ENCODE assay signal across 8 cellular contexts in the genomic region with DNA sequence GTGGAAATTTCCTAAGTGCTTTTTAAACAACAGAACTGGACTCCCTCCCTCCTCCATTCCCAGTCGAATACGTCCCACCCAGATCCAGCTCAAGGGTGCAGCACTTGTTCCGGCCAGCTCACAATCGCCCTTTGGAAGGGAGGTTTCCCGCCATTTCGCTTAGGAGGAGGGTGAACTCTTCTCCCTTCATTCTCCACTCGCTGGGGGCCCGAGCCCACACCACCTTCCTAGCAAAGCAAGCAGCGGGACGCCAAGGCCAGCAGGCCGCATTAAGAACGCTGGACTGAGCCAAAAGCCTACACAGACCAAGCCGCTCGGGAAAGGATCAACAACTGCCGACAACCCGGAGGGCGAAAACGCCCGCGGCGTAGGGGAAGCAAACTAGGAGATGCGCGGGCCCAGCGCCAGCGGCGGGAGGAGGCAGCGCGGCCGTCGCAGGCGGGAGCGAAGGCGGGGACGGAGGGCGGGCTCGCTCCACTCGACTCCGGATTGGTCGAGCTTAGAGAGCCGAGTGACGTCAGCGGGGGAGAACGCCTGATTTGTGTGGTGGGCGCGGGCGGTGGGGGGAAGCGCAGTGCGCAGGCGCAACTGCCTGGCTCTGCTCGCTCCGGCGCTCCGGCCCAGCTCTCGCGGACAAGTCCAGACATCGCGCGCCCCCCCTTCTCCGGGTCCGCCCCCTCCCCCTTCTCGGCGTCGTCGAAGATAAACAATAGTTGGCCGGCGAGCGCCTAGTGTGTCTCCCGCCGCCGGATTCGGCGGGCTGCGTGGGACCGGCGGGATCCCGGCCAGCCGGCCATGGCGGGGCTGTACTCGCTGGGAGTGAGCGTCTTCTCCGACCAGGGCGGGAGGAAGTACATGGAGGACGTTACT. TPM values are rescaled to one million over a fixed set of nuclear protein-coding genes. Genes with fewer than 3 reads are reported as not detected.
A peak's percentile ranks its signal among the peaks of the same experiment; 100 is the strongest.
DNase-seq lines count a peak whose midpoint lies in the region; ATAC-seq and TF ChIP-seq lines count a peak whose summit lies in the region.

A gene (plus strand): TSS at position 574 of the 870 bp plus-strand sequence. CDS start 222 bp downstream, at position 796.

- 0 to 1% (median 1%) methylated on average over 47 to 83 of the region's 83 CpGs for WGBS in spleen, 5 donors

- TF ChIP-seq POLR2A in spleen (IDR thresholded peaks at IDR 0.05): peak; percentile 56 to 86 (median 66)

- H3K27me3 ChIP-seq in spleen (replicated peaks in 1 of 7): no peaks in the 10 kb centered on the region

- intact Hi-C loops in spleen (cut with DNase I; ENCODE audit: low total_unique reads): no loop called here

- peak within 1 kb of the TSS; percentile 81 to 99 (median 97) for H3K27ac ChIP-seq in spleen

- peak; percentile 100 for DNase-seq in AG20443 (ENCODE audit: low spot score)
- DNase-seq in NCI-H446 (lab: John Stamatoyannopoulos, UW): peak; percentile 96 to 99
- peak; percentile 95 for DNase-seq in activated CD4-positive, CD25-positive, alpha-beta regulatory T cell treated with anti-CD3 and anti-CD28 coated beads, Interleukin-2, amount 50 U/mL, for 16 hours (ENCODE audit: low read depth, low spot score)
- DNase-seq in central memory CD4-positive, alpha-beta T cell: peak; percentile 95
- peak; percentile 99 for DNase-seq in inferior parietal cortex (ENCODE audit: extremely low spot score)
- DNase-seq in spleen: peak; percentile 99

- H3K4me3 ChIP-seq in spleen: peak within 1 kb of the TSS; percentile 58 to 98 (median 86)

- no peaks in the 10 kb centered on the region for H3K9me3 ChIP-seq in spleen

- ATAC-seq in GM19043 (IDR thresholded peaks at IDR 0.05; ENCODE audit: low read depth, unreplicated experiment) (peak; percentile 91), HG03354 (IDR thresholded peaks at IDR 0.05; ENCODE audit: poor library complexity, severe bottlenecking, unreplicated experiment) (peak; percentile 88)

- peaks cover 22 to 63% (median 47%) of the 10 kb centered on the region in 6 donors for H3K4me1 ChIP-seq in spleen

- TF ChIP-seq CTCF in spleen (IDR thresholded peaks at IDR 0.05 in 8 of 11, conservative IDR thresholded peaks at IDR 0.05 in 3 of 11): peak in 8 of 11 experiments; percentile 4 to 82 (median 56)

- H3K36me3 ChIP-seq in spleen: no peaks in the 10 kb centered on the region

RNA-seq across cellular contexts. Expression of the gene that starts here (rescaled TPM):
- total RNA-seq in spleen: 10 to 100 TPM; 12.5 to 19.8 (median 18.6) TPM
- polyA plus RNA-seq in spleen: 1 to 10 TPM; 2.7 to 3.9 (median 3.3) TPM

Comparison
In these comparisons a context has a peak if more than half of its experiments do, and no peak if none do; other contexts are left out.
1. Peak in every context shown above with its lines: DNase-seq, ATAC-seq, H3K4me3 ChIP-seq and H3K27ac ChIP-seq.